Comparison of ENCODE assay signal across 10 cellular contexts in genomic region chr3:49901351-49902339, GRCh38. TPM values are rescaled to one million over a fixed set of nuclear protein-coding genes. Genes with fewer than 3 reads are reported as not detected.
A peak's percentile ranks its signal among the peaks of the same experiment; 100 is the strongest.
DNase-seq lines count a peak whose midpoint lies in the region; ATAC-seq, FAIRE-seq and TF ChIP-seq lines count a peak whose summit lies in the region.
"Had no signal": no experiment of that assay in that cellular context is flagged by ENCODE, and none has a peak within 500 bp of the region (broad histone marks: within the 10 kb centered on the region; RNA-seq: fewer than 3 reads in every experiment).

No MANE protein-coding gene starts in this region.

- no peak for TF ChIP-seq POLR2A in Peyer's patch (IDR thresholded peaks at IDR 0.05)

- DNase-seq in GM18507 (ENCODE audit: extremely low spot score, insufficient read length, low read depth) (no peak), Peyer's patch (no peak), fibroblast of the aortic adventitia (ENCODE audit: low read depth) (peak; percentile 32)

- H3K36me3 ChIP-seq in Peyer's patch: peaks cover 0 to 17% (median 0%) of the 10 kb centered on the region in 3 donors

- no peaks in the 10 kb centered on the region for H3K27me3 ChIP-seq in Peyer's patch

- FAIRE-seq in GM18507 (lab: Jason Lieb, UNC): peak; percentile 47
- FAIRE-seq: astrocyte had no signal

- TF ChIP-seq CTCF in Peyer's patch (IDR thresholded peaks at IDR 0.05): no peak
- TF ChIP-seq CTCF in fibroblast of the aortic adventitia (IDR thresholded peaks at IDR 0.05; ENCODE audit: insufficient read depth, low read length): no peak

- H3K27ac ChIP-seq in Peyer's patch (peak overlapping the region in 3 of 4 donors; percentile 80 to 97 (median 92)), temporal lobe (ENCODE audit: low read depth, low read length) (peak overlapping the region; percentile 31)

- ATAC-seq in HG03039 (IDR thresholded peaks at IDR 0.05; ENCODE audit: unreplicated experiment): no peak
- ATAC-seq in HG03280 (IDR thresholded peaks at IDR 0.05; ENCODE audit: unreplicated experiment): no peak
- no peak for ATAC-seq in GM21528 (IDR thresholded peaks at IDR 0.05; ENCODE audit: low FRiP score, unreplicated experiment)

- peak overlapping the region in 3 of 4 donors; percentile 7 to 66 (median 61) for H3K4me3 ChIP-seq in Peyer's patch
- no peak overlapping the region for H3K4me3 ChIP-seq in fibroblast of the aortic adventitia (ENCODE audit: low read depth, low read length)

- peaks cover 3 to 58% (median 8%) of the 10 kb centered on the region in 4 donors for H3K4me1 ChIP-seq in Peyer's patch

- H3K9me3 ChIP-seq in Peyer's patch: no peaks in the 10 kb centered on the region

RNA-seq across cellular contexts. Expression of gene MST1R, which starts 2.0 kb away (rescaled TPM):
- total RNA-seq in Peyer's patch: 100 to 1,000 TPM in 3 of 4 donors, 10 to 100 TPM in 1; 23.1 to 233 (median 146) TPM
- total RNA-seq in fibroblast of the aortic adventitia (ENCODE audit: low replicate concordance): 0.81 and 1.3 TPM in 2 replicates
- total RNA-seq in temporal lobe: 0.49 TPM

RNA-seq across cellular contexts. Expression of gene MON1A, which starts 28.0 kb away (rescaled TPM):
- 10 to 100 TPM; 19.0 to 32.3 (median 22.5) TPM for total RNA-seq in Peyer's patch
- 3.4 and 12.8 TPM in 2 replicates for total RNA-seq in fibroblast of the aortic adventitia (ENCODE audit: low replicate concordance)
- total RNA-seq in temporal lobe: 9.1 TPM

RNA-seq across cellular contexts. Expression of gene CAMKV, which starts 31.9 kb away (rescaled TPM):
- 1 to 10 TPM in 2 of 4 donors, not detected in 2; 1.2 to 2.1 TPM for total RNA-seq in Peyer's patch
- total RNA-seq in fibroblast of the aortic adventitia (ENCODE audit: low replicate concordance): not detected in 2 replicates
- 189 TPM for total RNA-seq in temporal lobe
- total RNA-seq: HT1080, liver had no signal

RNA-seq across cellular contexts. Expression of gene RBM6, which starts 38.3 kb away (rescaled TPM):
- total RNA-seq in Peyer's patch (100 to 1,000 TPM; 111 to 858 (median 241) TPM), fibroblast of the aortic adventitia (ENCODE audit: low replicate concordance) (48.5 and 82.5 TPM in 2 replicates), temporal lobe (73.8 TPM)

RNA-seq across cellular contexts. Expression of gene TRAIP, which starts 45.3 kb away (rescaled TPM):
- 1 to 10 TPM; 2.1 to 8.3 (median 4.7) TPM for total RNA-seq in Peyer's patch
- 1.3 and 7.7 TPM in 2 replicates for total RNA-seq in fibroblast of the aortic adventitia (ENCODE audit: low replicate concordance)
- 1.7 TPM for total RNA-seq in temporal lobe

Comparison
In these comparisons a context has a peak if more than half of its experiments do, and no peak if none do; other contexts are left out.
1. RNA of gene MST1R, which starts 2.0 kb away (total RNA-seq): 23.1 to 233 TPM in Peyer's patch; 0.81 to 1.3 TPM in fibroblast of the aortic adventitia and 0.49 TPM in temporal lobe (single experiment); every median in the first group is over 10 times any median in the second.
2. RNA of gene CAMKV, which starts 31.9 kb away (total RNA-seq): 189 TPM in temporal lobe (single experiment); 1.2 to 2.1 TPM in Peyer's patch and not detected in fibroblast of the aortic adventitia; every median in the first group is over 10 times any median in the second.